ENCODE assay signal across 9 cellular contexts in genomic region chr18:76374330-76375281, GRCh38.
DNase-seq lines count a peak whose midpoint lies in the region; ATAC-seq and TF ChIP-seq lines count a peak whose summit lies in the region.
"Had no signal": no experiment of that assay in that cellular context is flagged by ENCODE, and none has a peak within 500 bp of the region (broad histone marks: within the 10 kb centered on the region; RNA-seq: fewer than 3 reads in every experiment).

No MANE protein-coding gene starts in this region.

- H3K27ac ChIP-seq in OCI-LY7 (ENCODE audit: low read depth, low read length, poor library complexity, severe bottlenecking) (no peak overlapping the region), neutrophil (peak overlapping the region; percentile 68), hepatocyte (no peak overlapping the region)
- H3K27ac ChIP-seq: Peyer's patch had no signal

- ATAC-seq in GM18861 (IDR thresholded peaks at IDR 0.05; ENCODE audit: unreplicated experiment), result peak; percentile 80
- peak; percentile 80 for ATAC-seq in HG02623 (IDR thresholded peaks at IDR 0.05; ENCODE audit: unreplicated experiment)

- no peaks in the 10 kb centered on the region for H3K9me2 ChIP-seq in OCI-LY7 (ENCODE audit: insufficient read depth, low read length)
- H3K9me2 ChIP-seq in hepatocyte (replicated peaks; ENCODE audit: insufficient read depth), result no peaks in the 10 kb centered on the region

- peaks cover 12% of the 10 kb centered on the region for H3K36me3 ChIP-seq in OCI-LY7 (ENCODE audit: insufficient read depth, low read length)
- H3K36me3 ChIP-seq in neutrophil, result peaks cover 61% of the 10 kb centered on the region
- no peaks in the 10 kb centered on the region for H3K36me3 ChIP-seq in hepatocyte (replicated peaks; ENCODE audit: insufficient read depth, low read depth)

- intact Hi-C loops in OCI-LY7 (cut with micrococcal nuclease; ENCODE audit: unreplicated experiment), result no loop called here

- whole genome bisulfite sequencing in hepatocyte (ENCODE audit: low lambda C conversion rate, missing lambda C conversion rate), result 92% methylated on average over 12 of the region's 12 CpGs

- H3K9me3 ChIP-seq in OCI-LY7 (ENCODE audit: low read length), result no peaks in the 10 kb centered on the region
- H3K9me3 ChIP-seq in neutrophil, result no peaks in the 10 kb centered on the region
- no peaks in the 10 kb centered on the region for H3K9me3 ChIP-seq in hepatocyte (ENCODE audit: low read depth)
- H3K9me3 ChIP-seq: Peyer's patch had no signal

- H3K4me2 ChIP-seq in OCI-LY7 (ENCODE audit: low read length) (no peak overlapping the region), hepatocyte (no peak overlapping the region)

- TSS peak; percentile 11 for BruUV-seq in OCI-LY7 (replicated peaks; lab: Mats Ljungman, UMichigan)

- H4K20me1 ChIP-seq in OCI-LY7 (ENCODE audit: insufficient read depth, low read length) (no peaks in the 10 kb centered on the region), hepatocyte (ENCODE audit: insufficient read depth, poor library complexity, severe bottlenecking) (peaks cover 31% of the 10 kb centered on the region)

- H3K4me3 ChIP-seq in OCI-LY7 (ENCODE audit: low read depth, low read length, poor library complexity, severe bottlenecking) (no peak overlapping the region), neutrophil (ENCODE audit: low read depth in 1 of 2, low read length in 1 of 2) (no peak overlapping the region), hepatocyte (no peak overlapping the region)
- H3K4me3 ChIP-seq: Peyer's patch had no signal

- H3K27me3 ChIP-seq in neutrophil (no peaks in the 10 kb centered on the region), hepatocyte (no peaks in the 10 kb centered on the region)
- H3K27me3 ChIP-seq: Peyer's patch had no signal

- no peak overlapping the region for H2AFZ ChIP-seq in OCI-LY7 (ENCODE audit: low read length)
- H2AFZ ChIP-seq in hepatocyte, result no peak overlapping the region

- H3K79me2 ChIP-seq in OCI-LY7 (ENCODE audit: insufficient read depth, low read depth, low read length) (no peaks in the 10 kb centered on the region), hepatocyte (peaks cover 59% of the 10 kb centered on the region)

- H3K4me1 ChIP-seq in OCI-LY7 (ENCODE audit: insufficient read depth, low read length, poor library complexity, severe bottlenecking) (no peaks in the 10 kb centered on the region), neutrophil (ENCODE audit: control insufficient read depth in 1 of 2, insufficient read depth in 1 of 2, low read depth in 1 of 2, low read length in 1 of 2) (peaks cover 39 to 41% of the 10 kb centered on the region in 2 experiments), hepatocyte (ENCODE audit: insufficient read depth) (no peaks in the 10 kb centered on the region)
- H3K4me1 ChIP-seq: Peyer's patch had no signal

- no peak for DNase-seq in OCI-LY7 (ENCODE audit: low spot score)
- DNase-seq in NCI-H2196 treated with DMSO at 0.1 percent for 48 hours (lab: John Stamatoyannopoulos, UW; ENCODE audit: unreplicated experiment), result no peak
- no peak for DNase-seq in DMS53 treated with DMSO at 0.1 percent for 48 hours (lab: John Stamatoyannopoulos, UW; ENCODE audit: unreplicated experiment)
- no peak for DNase-seq in NCI-H2029 treated with DMSO at 0.1 percent for 48 hours (lab: John Stamatoyannopoulos, UW)
- DNase-seq in hepatocyte (ENCODE audit: low spot score), result no peak

- CTCF ChIA-PET in OCI-LY7 (lab: Charles Lee; ENCODE audit: unreplicated experiment), result no interaction called here

- TF ChIP-seq CTCF in OCI-LY7 (conservative IDR thresholded peaks at IDR 0.05; ENCODE audit: low read length) (no peak), neutrophil (IDR thresholded peaks at IDR 0.05) (no peak), hepatocyte (IDR thresholded peaks at IDR 0.05; ENCODE audit: poor library complexity) (no peak)

- POLR2A ChIA-PET in OCI-LY7 (lab: Charles Lee), result no interaction called here
